11 cellular contexts compared by ENCODE assay signal in genomic region chrX:38426785-38427184, GRCh38.
DNase-seq lines count a peak whose midpoint lies in the region; TF ChIP-seq lines count a peak whose summit lies in the region.
"Had no signal": no experiment of that assay in that cellular context is flagged by ENCODE, and none has a peak within 500 bp of the region (broad histone marks: within the 10 kb centered on the region; RNA-seq: fewer than 3 reads in every experiment).

No MANE protein-coding gene starts in this region.

- no peak overlapping the region for H3K4me3 ChIP-seq in Jurkat, Clone E6-1 (ENCODE audit: low read length)
- H3K4me3 ChIP-seq in uterus: no peak overlapping the region
- H3K4me3 ChIP-seq: left lung had no signal

- intact Hi-C loops in uterus (cut with DNase I; ENCODE audit: low total_unique reads): no loop called here

- no peaks in the 10 kb centered on the region for H3K27me3 ChIP-seq in uterus
- H3K27me3 ChIP-seq: left lung had no signal

- no peak for TF ChIP-seq POLR2A in erythroblast (IDR thresholded peaks at IDR 0.05; ENCODE audit: low read length)
- TF ChIP-seq POLR2A in uterus (IDR thresholded peaks at IDR 0.05): no peak

- H3K27ac ChIP-seq in uterus: no peak overlapping the region
- H3K27ac ChIP-seq: left lung had no signal

- DNase-seq in COR-L47 (lab: John Stamatoyannopoulos, UW) (peak; percentile 19), NOMO-1 treated with DMSO at 0.1 percent for 48 hours (lab: John Stamatoyannopoulos, UW; ENCODE audit: unreplicated experiment) (peak; percentile 46), erythroblast (lab: John Stamatoyannopoulos, UW) (peak; percentile 1 to 23), HUDEP-2 (lab: John Stamatoyannopoulos, UW; ENCODE audit: unreplicated experiment in 76 of 76) (no peak), EL (no peak), uterus (no peak), KG1 (lab: John Stamatoyannopoulos, UW) (no peak)
- peak; percentile 1 for DNase-seq in Jurkat, Clone E6-1 (ENCODE audit: low read depth, low spot score)
- DNase-seq: activated CD8-positive, alpha-beta T cell treated with anti-CD3 and anti-CD28 coated beads, Interleukin-2, amount 10 ng/mL, durations not matched to agents 7 days and 5 days; left lung; NCI-H1436 treated with DMSO at 0.1 percent for 48 hours had no signal

- no peak for TF ChIP-seq CTCF in uterus (IDR thresholded peaks at IDR 0.05)

- no peaks in the 10 kb centered on the region for H3K9me3 ChIP-seq in uterus
- H3K9me3 ChIP-seq: left lung had no signal

- no peaks in the 10 kb centered on the region for H3K36me3 ChIP-seq in uterus
- H3K36me3 ChIP-seq: left lung had no signal

- H3K4me1 ChIP-seq in uterus: no peaks in the 10 kb centered on the region
- H3K4me1 ChIP-seq: left lung had no signal

Comparison
In these comparisons a context has a peak if more than half of its experiments do, and no peak if none do; other contexts are left out.
1. DNase-seq: peak in COR-L47 (single experiment), Jurkat, Clone E6-1 (single experiment), NOMO-1 treated with DMSO at 0.1 percent for 48 hours (single experiment) and erythroblast (2 of 2); none in HUDEP-2 (0 of 76), EL (single experiment), uterus (0 of 2) and KG1 (single experiment).